In the genomic region with DNA sequence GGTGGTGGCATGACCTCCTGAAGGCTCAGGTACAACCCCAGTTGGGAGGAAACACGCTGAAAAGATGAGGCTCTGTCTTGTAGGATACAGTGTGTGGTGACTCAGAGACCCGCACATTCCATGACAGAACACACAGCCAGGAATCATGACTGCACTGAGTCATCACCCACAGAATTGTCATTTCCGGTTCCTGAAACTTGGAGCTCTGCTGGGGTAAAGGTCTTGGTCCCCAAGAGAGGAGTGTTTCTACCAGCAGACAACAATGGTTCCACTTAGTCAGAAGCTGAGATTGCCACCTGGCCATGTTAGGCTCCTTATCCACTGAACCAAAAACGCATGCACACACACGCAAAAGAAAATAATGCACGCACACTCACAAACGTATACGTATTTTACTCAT, we compare ENCODE assay signal across 10 cellular contexts. TPM values are rescaled to one million over a fixed set of nuclear protein-coding genes. Genes with fewer than 3 reads are reported as not detected.
DNase-seq lines count a peak whose midpoint lies in the region; ATAC-seq and FAIRE-seq lines count a peak whose summit lies in the region.
"Had no signal": no experiment of that assay in that cellular context is flagged by ENCODE, and none has a peak within 500 bp of the region (broad histone marks: within the 10 kb centered on the region; RNA-seq: fewer than 3 reads in every experiment).

No MANE protein-coding gene starts in this region.

- ATAC-seq in left cardiac atrium (peak; percentile 10 to 73), HG02885 (IDR thresholded peaks at IDR 0.05; ENCODE audit: poor library complexity, unreplicated experiment) (no peak)
- ATAC-seq in activated T-helper 17 cell treated with anti-CD3 and anti-CD28 coated beads, Interleukin-2, amount 50 U/mL, for 72 hours (replicated peaks): peak; percentile 74
- no peak for ATAC-seq in naive thymus-derived CD8-positive, alpha-beta T cell

- H3K27me3 Mint-ChIP-seq in activated T-helper 17 cell treated with anti-CD3 and anti-CD28 coated beads, Interleukin-2, amount 50 U/mL, for 72 hours: no peaks in the 10 kb centered on the region
- peaks cover 0 to 6% (median 0%) of the 10 kb centered on the region in 5 donors for H3K27me3 Mint-ChIP-seq in naive thymus-derived CD8-positive, alpha-beta T cell

- no peak overlapping the region for H3K27ac Mint-ChIP-seq in activated T-helper 17 cell treated with anti-CD3 and anti-CD28 coated beads, Interleukin-2, amount 50 U/mL, for 72 hours
- H3K27ac Mint-ChIP-seq in naive thymus-derived CD8-positive, alpha-beta T cell: no peak overlapping the region

- intact Hi-C loops in left cardiac atrium (cut with DNase I): no loop called here
- intact Hi-C loops in cardiac septum (cut with DNase I): no loop called here

- no peaks in the 10 kb centered on the region for H3K4me1 Mint-ChIP-seq in activated T-helper 17 cell treated with anti-CD3 and anti-CD28 coated beads, Interleukin-2, amount 50 U/mL, for 72 hours
- H3K4me1 Mint-ChIP-seq in naive thymus-derived CD8-positive, alpha-beta T cell: no peaks in the 10 kb centered on the region

- H3K9me3 Mint-ChIP-seq in activated T-helper 17 cell treated with anti-CD3 and anti-CD28 coated beads, Interleukin-2, amount 50 U/mL, for 72 hours: peaks cover 3% of the 10 kb centered on the region
- H3K9me3 Mint-ChIP-seq in naive thymus-derived CD8-positive, alpha-beta T cell: peaks cover 0 to 19% (median 5%) of the 10 kb centered on the region in 9 donors

- FAIRE-seq in urothelium cell line (lab: Jason Lieb, UNC): peak; percentile 94
- FAIRE-seq: D721Med had no signal

- no peak overlapping the region for H3K4me3 Mint-ChIP-seq in activated T-helper 17 cell treated with anti-CD3 and anti-CD28 coated beads, Interleukin-2, amount 50 U/mL, for 72 hours
- H3K4me3 Mint-ChIP-seq in naive thymus-derived CD8-positive, alpha-beta T cell: no peak overlapping the region

- POLR2A ChIA-PET in naive thymus-derived CD8-positive, alpha-beta T cell (lab: Charles Lee): no interaction called here

- peak; percentile 70 for DNase-seq in left cardiac atrium
- DNase-seq in cardiac septum (ENCODE audit: low spot score): no peak
- peak; percentile 83 for DNase-seq in islet precursor cell
- DNase-seq in urothelium cell line (ENCODE audit: low spot score): peak; percentile 92
- DNase-seq in naive thymus-derived CD8-positive, alpha-beta T cell: no peak
- no peak for DNase-seq in NCI-H1436 treated with DMSO at 0.1 percent for 48 hours (lab: John Stamatoyannopoulos, UW)
- DNase-seq: NCI-H1417 treated with DMSO at 0.1 percent for 48 hours had no signal

- no peaks in the 10 kb centered on the region for H3K36me3 Mint-ChIP-seq in activated T-helper 17 cell treated with anti-CD3 and anti-CD28 coated beads, Interleukin-2, amount 50 U/mL, for 72 hours (ENCODE audit: low read depth)
- peaks cover 0 to 5% (median 3%) of the 10 kb centered on the region in 3 donors for H3K36me3 Mint-ChIP-seq in naive thymus-derived CD8-positive, alpha-beta T cell

RNA-seq across cellular contexts. Expression of a gene that starts 31.5 kb away (rescaled TPM):
- total RNA-seq in left cardiac atrium (100 to 1,000 TPM; 295 to 306 TPM), cardiac septum (428 TPM)
- 10 to 100 TPM; 55.5 to 86.1 TPM for total RNA-seq in activated T-helper 17 cell treated with anti-CD3 and anti-CD28 coated beads, Interleukin-2, amount 50 U/mL, for 72 hours
- 10 to 100 TPM; 34.7 to 36.5 TPM for total RNA-seq in naive thymus-derived CD8-positive, alpha-beta T cell
- polyA plus RNA-seq in naive thymus-derived CD8-positive, alpha-beta T cell: 10 to 100 TPM; 37.1 to 70.2 (median 37.9) TPM

RNA-seq across cellular contexts. Expression of a gene that starts 40.0 kb away (rescaled TPM):
- 100 to 1,000 TPM in 1 of 2 donors, 10 to 100 TPM in 1; 56.0 to 108 TPM for total RNA-seq in left cardiac atrium
- total RNA-seq in cardiac septum: 97.7 TPM
- total RNA-seq in activated T-helper 17 cell treated with anti-CD3 and anti-CD28 coated beads, Interleukin-2, amount 50 U/mL, for 72 hours: under 1 TPM in 1 of 2 donors, not detected in 1; 0.19 TPM
- not detected for total RNA-seq in naive thymus-derived CD8-positive, alpha-beta T cell
- polyA plus RNA-seq in naive thymus-derived CD8-positive, alpha-beta T cell: not detected

RNA-seq across cellular contexts. Expression of a gene that starts 40.2 kb away (rescaled TPM):
- total RNA-seq in left cardiac atrium: under 1 TPM; 0.42 to 0.77 TPM
- 0.51 TPM for total RNA-seq in cardiac septum
- total RNA-seq in activated T-helper 17 cell treated with anti-CD3 and anti-CD28 coated beads, Interleukin-2, amount 50 U/mL, for 72 hours: 1 to 10 TPM in 1 of 2 donors, under 1 TPM in 1; 0.45 to 1.1 TPM
- 1 to 10 TPM; 2.6 to 3.0 TPM for total RNA-seq in naive thymus-derived CD8-positive, alpha-beta T cell
- polyA plus RNA-seq in naive thymus-derived CD8-positive, alpha-beta T cell: under 1 TPM in 1 of 3 donors, not detected in 2; 0.23 TPM

Comparison
In these comparisons a context has a peak if more than half of its experiments do, and no peak if none do; other contexts are left out.
1. DNase-seq: peak in left cardiac atrium (single experiment), islet precursor cell (single experiment) and urothelium cell line (single experiment); none in cardiac septum (single experiment), naive thymus-derived CD8-positive, alpha-beta T cell (0 of 10) and NCI-H1436 treated with DMSO at 0.1 percent for 48 hours (single experiment).
2. ATAC-seq: peak in left cardiac atrium (2 of 2) and activated T-helper 17 cell treated with anti-CD3 and anti-CD28 coated beads, Interleukin-2, amount 50 U/mL, for 72 hours (single experiment); none in naive thymus-derived CD8-positive, alpha-beta T cell (0 of 2) and HG02885 (single experiment).
3. RNA of a gene that starts 40.0 kb away (total RNA-seq): 56.0 to 108 TPM in left cardiac atrium and 97.7 TPM in cardiac septum (single experiment); not detected in naive thymus-derived CD8-positive, alpha-beta T cell and 0.19 TPM in activated T-helper 17 cell treated with anti-CD3 and anti-CD28 coated beads, Interleukin-2, amount 50 U/mL, for 72 hours; every median in the first group is over 10 times any median in the second.